ENCODE assay signal across 8 cellular contexts in genomic region chr3:49689887-49690624, GRCh38. TPM values are rescaled to one million over a fixed set of nuclear protein-coding genes. Genes with fewer than 3 reads are reported as not detected.
A peak's percentile ranks its signal among the peaks of the same experiment; 100 is the strongest.
DNase-seq lines count a peak whose midpoint lies in the region; ATAC-seq, FAIRE-seq and TF ChIP-seq lines count a peak whose summit lies in the region.
"Not testable (repeated sequence)": the region's sequence is repeated elsewhere in the genome, so short reads cannot be mapped to it uniquely, and the experiment has no call there.

No MANE protein-coding gene starts in this region.

- not testable (repeated sequence) for H2BK5ac ChIP-seq in trophoblast cell (ENCODE audit: low read depth, low read length, poor library complexity)

- H3K27ac Mint-ChIP-seq in Calu3 (ENCODE audit: unreplicated experiment) (peak overlapping the region; percentile 88), T-helper 17 cell (peak overlapping the region; percentile 98)

- not testable (repeated sequence) for TF ChIP-seq CTCF in Calu3 (IDR thresholded peaks at IDR 0.05; ENCODE audit: unreplicated experiment); astrocyte of the cerebellum (IDR thresholded peaks at IDR 0.05; ENCODE audit: low read depth, low read length, missing control alignments); esophagus squamous epithelium (IDR thresholded peaks at IDR 0.05); lower leg skin (IDR thresholded peaks at IDR 0.05); upper lobe of left lung (IDR thresholded peaks at IDR 0.05)

- H3K4me3 ChIP-seq in astrocyte of the cerebellum (ENCODE audit: low read depth, low read length) (peak overlapping the region; percentile 95), esophagus squamous epithelium (peak overlapping the region; percentile 93 to 100 (median 96)), lower leg skin (ENCODE audit: low read depth, poor library complexity, severe bottlenecking) (peak overlapping the region; percentile 87), trophoblast cell (ENCODE audit: low read depth, low read length) (peak overlapping the region; percentile 89), upper lobe of left lung (peak overlapping the region; percentile 72 to 100 (median 95))

- BruUV-seq in Calu3 (replicated peaks; lab: Mats Ljungman, UMichigan): not testable (repeated sequence)

- H3K27me3 Mint-ChIP-seq in Calu3 (ENCODE audit: unreplicated experiment); T-helper 17 cell: not testable (repeated sequence)

- peaks cover 46% of the 10 kb centered on the region for H3K36me3 Mint-ChIP-seq in Calu3 (ENCODE audit: insufficient read depth, unreplicated experiment)
- not testable (repeated sequence) for H3K36me3 Mint-ChIP-seq in T-helper 17 cell (ENCODE audit: low read depth)

- TF ChIP-seq EP300 in upper lobe of left lung (IDR thresholded peaks at IDR 0.05): not testable (repeated sequence)

- not testable (repeated sequence) for H2AFZ ChIP-seq in trophoblast cell (ENCODE audit: insufficient read depth, low read length, poor library complexity)

- in situ Hi-C loops in astrocyte of the cerebellum (cut with HindIII; ENCODE audit: low sequenced_read_pairs): not testable (repeated sequence)

- 14 to 15% methylated on average over 9 to 11 of the region's 19 CpGs for WGBS in esophagus squamous epithelium, 2 donors
- WGBS in lower leg skin, 2 donors: 7 to 9% methylated on average over 19 of the region's 19 CpGs
- WGBS in trophoblast cell (ENCODE audit: extremely low coverage, insufficient coverage, insufficient read length): no CpG with 5 or more reads among the region's 19 CpGs
- 7 to 13% methylated on average over 16 to 19 of the region's 19 CpGs for WGBS in upper lobe of left lung, 2 donors

- CTCF ChIA-PET in Calu3 (lab: Charles Lee): not testable (repeated sequence)

- not testable (repeated sequence) for H3K9me3 Mint-ChIP-seq in Calu3 (ENCODE audit: low read depth, unreplicated experiment)

- not testable (repeated sequence) for H3K9me3 ChIP-seq in T-helper 17 cell (ENCODE audit: control insufficient read depth, low read length, poor library complexity, severe bottlenecking); esophagus squamous epithelium; trophoblast cell (ENCODE audit: insufficient read depth, low read depth, low read length); upper lobe of left lung

- not testable (repeated sequence) for H2AK5ac ChIP-seq in trophoblast cell (ENCODE audit: low read length)

- H3K9ac ChIP-seq in trophoblast cell (ENCODE audit: low read length): peak overlapping the region; percentile 88

- not testable (repeated sequence) for H3K79me1 ChIP-seq in trophoblast cell (ENCODE audit: low read length)

- H3K36me3 ChIP-seq in esophagus squamous epithelium; trophoblast cell (ENCODE audit: control insufficient read depth in 1 of 2, insufficient read depth in 2 of 2, low read length in 2 of 2); upper lobe of left lung: not testable (repeated sequence)

- H3K4me2 ChIP-seq in trophoblast cell (ENCODE audit: low read length): peak overlapping the region; percentile 99

- peak overlapping the region; percentile 15 for H2BK120ac ChIP-seq in trophoblast cell (ENCODE audit: insufficient read depth, low read length, poor library complexity)

- peak overlapping the region; percentile 95 for H3K4me3 Mint-ChIP-seq in Calu3 (ENCODE audit: low read depth, unreplicated experiment)
- H3K4me3 Mint-ChIP-seq in T-helper 17 cell: peak overlapping the region; percentile 98

- ATAC-seq in T-helper 17 cell; upper lobe of left lung (ENCODE audit: low FRiP score in 2 of 2): not testable (repeated sequence)

- FAIRE-seq in HTR-8/SVneo (lab: Jason Lieb, UNC): peak; percentile 46

- H3K27ac ChIP-seq in esophagus squamous epithelium: peak overlapping the region; percentile 85 to 89 (median 88)
- not testable (repeated sequence) for H3K27ac ChIP-seq in trophoblast cell (ENCODE audit: low read depth, low read length)
- peak overlapping the region; percentile 56 to 90 (median 82) for H3K27ac ChIP-seq in upper lobe of left lung

- DNase-seq in Calu3; HTR-8/SVneo (ENCODE audit: insufficient read length, low spot score); T-helper 17 cell; astrocyte of the cerebellum (ENCODE audit: low read depth); esophagus squamous epithelium (lab: John Stamatoyannopoulos, UW); lower leg skin (ENCODE audit: low spot score in 2 of 2); trophoblast cell; upper lobe of left lung: not testable (repeated sequence)

- peak overlapping the region; percentile 86 for H4K8ac ChIP-seq in trophoblast cell (ENCODE audit: low read depth, low read length)

- H3K14ac ChIP-seq in trophoblast cell (ENCODE audit: low read length): peak overlapping the region; percentile 62

- TF ChIP-seq POLR2A in esophagus squamous epithelium (IDR thresholded peaks at IDR 0.05); lower leg skin (IDR thresholded peaks at IDR 0.05); upper lobe of left lung (IDR thresholded peaks at IDR 0.05): not testable (repeated sequence)

- peaks cover 0 to 17% (median 0%) of the 10 kb centered on the region in 4 donors for H3K27me3 ChIP-seq in esophagus squamous epithelium
- not testable (repeated sequence) for H3K27me3 ChIP-seq in trophoblast cell (ENCODE audit: insufficient read depth, low read length); upper lobe of left lung

- not testable (repeated sequence) for H3K79me2 ChIP-seq in trophoblast cell (ENCODE audit: control insufficient read depth, insufficient read depth, low read length, poor library complexity)

- H4K91ac ChIP-seq in trophoblast cell (ENCODE audit: low read depth, low read length): peak overlapping the region; percentile 53

- H3K4ac ChIP-seq in trophoblast cell (ENCODE audit: low read depth, low read length): peak overlapping the region; percentile 13

- not testable (repeated sequence) for H3K23ac ChIP-seq in trophoblast cell (ENCODE audit: low read length)

- peak overlapping the region; percentile 55 for H4K12ac ChIP-seq in trophoblast cell (ENCODE audit: low read depth, low read length)

- H2BK12ac ChIP-seq in trophoblast cell (ENCODE audit: low read length): not testable (repeated sequence)

- H3K4me1 ChIP-seq in esophagus squamous epithelium (peaks cover 27 to 55% (median 29%) of the 10 kb centered on the region in 3 donors), trophoblast cell (ENCODE audit: control insufficient read depth in 1 of 2, insufficient read depth in 2 of 2, low read length in 2 of 2) (peaks cover 3 to 18% of the 10 kb centered on the region in 2 experiments), upper lobe of left lung (peaks cover 24 to 50% (median 30%) of the 10 kb centered on the region in 4 donors)

- H3K4me1 Mint-ChIP-seq in Calu3 (ENCODE audit: low read depth, unreplicated experiment): peaks cover 10% of the 10 kb centered on the region
- H3K4me1 Mint-ChIP-seq in T-helper 17 cell: peaks cover 26% of the 10 kb centered on the region

- intact Hi-C loops in Calu3 (cut with micrococcal nuclease; ENCODE audit: unreplicated experiment); esophagus squamous epithelium (cut with DNase I); lower leg skin (cut with DNase I; ENCODE audit: low total_unique reads): not testable (repeated sequence)

- peak overlapping the region; percentile 38 for H3K18ac ChIP-seq in trophoblast cell (ENCODE audit: low read length)

RNA-seq across cellular contexts. Expression of gene RNF123, which starts 0.7 kb away (rescaled TPM):
- total RNA-seq in Calu3 (2022) (38.6 and 52.5 TPM in 2 replicates), T-helper 17 cell (10 to 100 TPM; 37.7 to 45.1 TPM), esophagus squamous epithelium (10 to 100 TPM; 14.7 to 21.8 (median 15.8) TPM), lower leg skin (10 to 100 TPM; 12.8 to 28.4 (median 26.5) TPM), upper lobe of left lung (10 to 100 TPM; 14.2 to 71.2 (median 42.2) TPM)
- 23.4 and 24.3 TPM in 2 replicates for polyA plus RNA-seq in trophoblast cell (2013)

RNA-seq across cellular contexts. Expression of gene MST1, which starts 0.8 kb away (rescaled TPM):
- total RNA-seq in Calu3 (2022) (8.0 and 10.5 TPM in 2 replicates), T-helper 17 cell (10 to 100 TPM in 1 of 2 donors, 1 to 10 TPM in 1; 7.5 to 11.3 TPM), esophagus squamous epithelium (10 to 100 TPM in 1 of 4 donors, 1 to 10 TPM in 3; 2.3 to 12.2 (median 2.7) TPM), lower leg skin (10 to 100 TPM; 12.9 to 24.7 (median 17.4) TPM), upper lobe of left lung (10 to 100 TPM in 5 of 6 donors, 1 to 10 TPM in 1; 8.9 to 58.7 (median 18.1) TPM)
- 14.1 and 16.4 TPM in 2 replicates for polyA plus RNA-seq in trophoblast cell (2013)

RNA-seq across cellular contexts. Expression of gene APEH, which starts 15.9 kb away (rescaled TPM):
- 187 and 207 TPM in 2 replicates for total RNA-seq in Calu3 (2022)
- total RNA-seq in T-helper 17 cell: 10 to 100 TPM; 61.2 to 71.0 TPM
- 100 to 1,000 TPM in 1 of 4 donors, 10 to 100 TPM in 3; 60.7 to 102 (median 89.4) TPM for total RNA-seq in esophagus squamous epithelium
- 10 to 100 TPM; 73.8 to 92.4 (median 83.1) TPM for total RNA-seq in lower leg skin
- 54.4 and 54.8 TPM in 2 replicates for polyA plus RNA-seq in trophoblast cell (2013)
- 100 to 1,000 TPM in 1 of 6 donors, 10 to 100 TPM in 5; 54.7 to 104 (median 92.8) TPM for total RNA-seq in upper lobe of left lung

RNA-seq across cellular contexts. Expression of gene AMIGO3, which starts 29.4 kb away (rescaled TPM):
- total RNA-seq in Calu3 (2022) (0.49 and 0.73 TPM in 2 replicates), T-helper 17 cell (under 1 TPM in 1 of 2 donors, not detected in 1; 0.99 TPM), esophagus squamous epithelium (1 to 10 TPM in 2 of 4 donors, not detected in 2; 1.3 to 2.2 TPM), lower leg skin (1 to 10 TPM; 1.0 to 3.7 (median 3.1) TPM), upper lobe of left lung (1 to 10 TPM in 4 of 6 donors, under 1 TPM in 2; 0.13 to 3.2 (median 1.9) TPM)
- polyA plus RNA-seq in trophoblast cell (2013): 4.6 and 4.9 TPM in 2 replicates

RNA-seq across cellular contexts. Expression of gene GMPPB, which starts 33.7 kb away (rescaled TPM):
- total RNA-seq in Calu3 (2022): 35.8 and 42.4 TPM in 2 replicates
- total RNA-seq in T-helper 17 cell: 10 to 100 TPM; 42.9 to 61.9 TPM
- total RNA-seq in esophagus squamous epithelium: 10 to 100 TPM; 17.7 to 49.7 (median 33.8) TPM
- total RNA-seq in lower leg skin: 10 to 100 TPM; 10.1 to 27.6 (median 18.2) TPM
- 39.9 and 42.9 TPM in 2 replicates for polyA plus RNA-seq in trophoblast cell (2013)
- total RNA-seq in upper lobe of left lung: 10 to 100 TPM; 17.8 to 45.8 (median 41.3) TPM
